ENCODE assay signal across 1 cellular context in genomic region chr7:37705976-37706375, GRCh38.
TF ChIP-seq lines count a peak whose summit lies in the region.

No MANE protein-coding gene starts in this region.

TF ChIP-seq in WTC11, 78 proteins besides CTCF, POLR2A, EP300 and RAD21 (continued from another document):
- TF ChIP-seq STAT6 (CRISPR knock-in tag; conservative IDR thresholded peaks at IDR 0.05; ENCODE audit: low read depth) = no peak
- TF ChIP-seq EMX1 (CRISPR knock-in tag; IDR thresholded peaks at IDR 0.05) = no peak
